ENCODE assay signal across 1 cellular context in the genomic region with DNA sequence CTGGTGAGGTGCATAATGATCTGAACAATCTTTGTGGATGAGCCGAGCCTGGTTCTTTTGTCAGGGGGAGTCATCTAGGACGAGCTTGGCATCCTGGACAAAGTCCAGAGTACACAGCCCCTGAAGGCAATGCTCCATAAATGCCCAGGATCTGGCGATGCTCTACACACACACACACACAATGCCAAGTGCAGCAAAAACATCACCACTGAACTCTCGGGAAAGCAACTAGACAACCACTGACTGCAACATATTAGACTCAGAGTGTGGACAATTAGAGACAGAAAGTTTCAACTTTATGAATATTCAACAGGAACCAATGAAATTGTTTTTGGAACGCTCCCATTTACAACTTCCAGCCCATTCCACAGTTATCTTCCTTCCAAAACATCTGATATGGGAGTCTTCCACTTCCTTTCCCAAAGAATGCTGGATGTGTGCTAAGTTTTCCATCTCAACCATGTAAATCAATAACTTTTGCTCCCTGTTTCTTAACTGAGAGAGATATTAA.
A peak's percentile ranks its signal among the peaks of the same experiment; 100 is the strongest.
TF ChIP-seq lines count a peak whose summit lies in the region.

No MANE protein-coding gene starts in this region.

TF ChIP-seq in HepG2, 621 proteins besides CTCF, POLR2A, EP300 and RAD21 (continued from another document):
- TF ChIP-seq, protein P1, sequence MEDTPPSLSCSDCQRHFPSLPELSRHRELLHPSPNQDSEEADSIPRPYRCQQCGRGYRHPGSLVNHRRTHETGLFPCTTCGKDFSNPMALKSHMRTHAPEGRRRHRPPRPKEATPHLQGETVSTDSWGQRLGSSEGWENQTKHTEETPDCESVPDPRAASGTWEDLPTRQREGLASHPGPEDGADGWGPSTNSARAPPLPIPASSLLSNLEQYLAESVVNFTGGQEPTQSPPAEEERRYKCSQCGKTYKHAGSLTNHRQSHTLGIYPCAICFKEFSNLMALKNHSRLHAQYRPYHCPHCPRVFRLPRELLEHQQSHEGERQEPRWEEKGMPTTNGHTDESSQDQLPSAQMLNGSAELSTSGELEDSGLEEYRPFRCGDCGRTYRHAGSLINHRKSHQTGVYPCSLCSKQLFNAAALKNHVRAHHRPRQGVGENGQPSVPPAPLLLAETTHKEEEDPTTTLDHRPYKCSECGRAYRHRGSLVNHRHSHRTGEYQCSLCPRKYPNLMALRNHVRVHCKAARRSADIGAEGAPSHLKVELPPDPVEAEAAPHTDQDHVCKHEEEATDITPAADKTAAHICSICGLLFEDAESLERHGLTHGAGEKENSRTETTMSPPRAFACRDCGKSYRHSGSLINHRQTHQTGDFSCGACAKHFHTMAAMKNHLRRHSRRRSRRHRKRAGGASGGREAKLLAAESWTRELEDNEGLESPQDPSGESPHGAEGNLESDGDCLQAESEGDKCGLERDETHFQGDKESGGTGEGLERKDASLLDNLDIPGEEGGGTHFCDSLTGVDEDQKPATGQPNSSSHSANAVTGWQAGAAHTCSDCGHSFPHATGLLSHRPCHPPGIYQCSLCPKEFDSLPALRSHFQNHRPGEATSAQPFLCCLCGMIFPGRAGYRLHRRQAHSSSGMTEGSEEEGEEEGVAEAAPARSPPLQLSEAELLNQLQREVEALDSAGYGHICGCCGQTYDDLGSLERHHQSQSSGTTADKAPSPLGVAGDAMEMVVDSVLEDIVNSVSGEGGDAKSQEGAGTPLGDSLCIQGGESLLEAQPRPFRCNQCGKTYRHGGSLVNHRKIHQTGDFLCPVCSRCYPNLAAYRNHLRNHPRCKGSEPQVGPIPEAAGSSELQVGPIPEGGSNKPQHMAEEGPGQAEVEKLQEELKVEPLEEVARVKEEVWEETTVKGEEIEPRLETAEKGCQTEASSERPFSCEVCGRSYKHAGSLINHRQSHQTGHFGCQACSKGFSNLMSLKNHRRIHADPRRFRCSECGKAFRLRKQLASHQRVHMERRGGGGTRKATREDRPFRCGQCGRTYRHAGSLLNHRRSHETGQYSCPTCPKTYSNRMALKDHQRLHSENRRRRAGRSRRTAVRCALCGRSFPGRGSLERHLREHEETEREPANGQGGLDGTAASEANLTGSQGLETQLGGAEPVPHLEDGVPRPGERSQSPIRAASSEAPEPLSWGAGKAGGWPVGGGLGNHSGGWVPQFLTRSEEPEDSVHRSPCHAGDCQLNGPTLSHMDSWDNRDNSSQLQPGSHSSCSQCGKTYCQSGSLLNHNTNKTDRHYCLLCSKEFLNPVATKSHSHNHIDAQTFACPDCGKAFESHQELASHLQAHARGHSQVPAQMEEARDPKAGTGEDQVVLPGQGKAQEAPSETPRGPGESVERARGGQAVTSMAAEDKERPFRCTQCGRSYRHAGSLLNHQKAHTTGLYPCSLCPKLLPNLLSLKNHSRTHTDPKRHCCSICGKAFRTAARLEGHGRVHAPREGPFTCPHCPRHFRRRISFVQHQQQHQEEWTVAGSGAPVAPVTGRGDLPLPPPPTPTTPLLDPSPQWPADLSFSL (CRISPR knock-in tag; IDR thresholded peaks at IDR 0.05) = peak; percentile 52; the same call in 1 of the 2 replicates
- 0 out of 2 replicates have a peak, but pooled peaks have one; percentile 46 for TF ChIP-seq ONECUT2 (CRISPR knock-in tag; IDR thresholded peaks at IDR 0.05)
- TF ChIP-seq POGZ (CRISPR knock-in tag; IDR thresholded peaks at IDR 0.05) = peak; percentile 60; the same call in 1 of the 2 replicates
- TF ChIP-seq SOX6 (IDR thresholded peaks at IDR 0.05) = no peak
- TF ChIP-seq SOX6 (CRISPR knock-in tag; IDR thresholded peaks at IDR 0.05) = peak; percentile 22; the same call in 1 of the 2 replicates
- no peak for TF ChIP-seq FOXM1 (CRISPR knock-in tag; IDR thresholded peaks at IDR 0.05)
- 0 out of 2 replicates have a peak, but pooled peaks have one; percentile 23 for TF ChIP-seq ZNF292 (CRISPR knock-in tag; IDR thresholded peaks at IDR 0.05; ENCODE audit: borderline replicate concordance, low read depth)
- TF ChIP-seq, protein P2, sequence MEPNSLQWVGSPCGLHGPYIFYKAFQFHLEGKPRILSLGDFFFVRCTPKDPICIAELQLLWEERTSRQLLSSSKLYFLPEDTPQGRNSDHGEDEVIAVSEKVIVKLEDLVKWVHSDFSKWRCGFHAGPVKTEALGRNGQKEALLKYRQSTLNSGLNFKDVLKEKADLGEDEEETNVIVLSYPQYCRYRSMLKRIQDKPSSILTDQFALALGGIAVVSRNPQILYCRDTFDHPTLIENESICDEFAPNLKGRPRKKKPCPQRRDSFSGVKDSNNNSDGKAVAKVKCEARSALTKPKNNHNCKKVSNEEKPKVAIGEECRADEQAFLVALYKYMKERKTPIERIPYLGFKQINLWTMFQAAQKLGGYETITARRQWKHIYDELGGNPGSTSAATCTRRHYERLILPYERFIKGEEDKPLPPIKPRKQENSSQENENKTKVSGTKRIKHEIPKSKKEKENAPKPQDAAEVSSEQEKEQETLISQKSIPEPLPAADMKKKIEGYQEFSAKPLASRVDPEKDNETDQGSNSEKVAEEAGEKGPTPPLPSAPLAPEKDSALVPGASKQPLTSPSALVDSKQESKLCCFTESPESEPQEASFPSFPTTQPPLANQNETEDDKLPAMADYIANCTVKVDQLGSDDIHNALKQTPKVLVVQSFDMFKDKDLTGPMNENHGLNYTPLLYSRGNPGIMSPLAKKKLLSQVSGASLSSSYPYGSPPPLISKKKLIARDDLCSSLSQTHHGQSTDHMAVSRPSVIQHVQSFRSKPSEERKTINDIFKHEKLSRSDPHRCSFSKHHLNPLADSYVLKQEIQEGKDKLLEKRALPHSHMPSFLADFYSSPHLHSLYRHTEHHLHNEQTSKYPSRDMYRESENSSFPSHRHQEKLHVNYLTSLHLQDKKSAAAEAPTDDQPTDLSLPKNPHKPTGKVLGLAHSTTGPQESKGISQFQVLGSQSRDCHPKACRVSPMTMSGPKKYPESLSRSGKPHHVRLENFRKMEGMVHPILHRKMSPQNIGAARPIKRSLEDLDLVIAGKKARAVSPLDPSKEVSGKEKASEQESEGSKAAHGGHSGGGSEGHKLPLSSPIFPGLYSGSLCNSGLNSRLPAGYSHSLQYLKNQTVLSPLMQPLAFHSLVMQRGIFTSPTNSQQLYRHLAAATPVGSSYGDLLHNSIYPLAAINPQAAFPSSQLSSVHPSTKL (CRISPR knock-in tag; IDR thresholded peaks at IDR 0.05) = peak; percentile 43
- TF ChIP-seq FOXA3 (CRISPR knock-in tag; IDR thresholded peaks at IDR 0.05) = peak; percentile 20; the same call in 1 of the 2 replicates
- peak; percentile 45 for TF ChIP-seq SALL1 (CRISPR knock-in tag; IDR thresholded peaks at IDR 0.05)
- no peak for TF ChIP-seq FOXA1 (IDR thresholded peaks at IDR 0.05)
- 0 out of 2 replicates have a peak, but pooled peaks have one; percentile 20 for TF ChIP-seq FOXA1 (CRISPR knock-in tag; IDR thresholded peaks at IDR 0.05)
- no peak for TF ChIP-seq RFXAP (CRISPR knock-in tag; IDR thresholded peaks at IDR 0.05; ENCODE audit: borderline replicate concordance)
- peak; percentile 31; the same call in 1 of the 2 replicates for TF ChIP-seq NCOR1 (IDR thresholded peaks at IDR 0.05; ENCODE audit: borderline replicate concordance, low read length)
- peak; percentile 32 for TF ChIP-seq ASH2L (IDR thresholded peaks at IDR 0.05; ENCODE audit: insufficient read length, low read depth, low read length)
- TF ChIP-seq HNF4A (CRISPR knock-in tag; IDR thresholded peaks at IDR 0.05) = peak; percentile 79
- no peak for TF ChIP-seq PAWR (CRISPR knock-in tag; IDR thresholded peaks at IDR 0.05; ENCODE audit: borderline replicate concordance)
- TF ChIP-seq ZMYM4 (CRISPR knock-in tag; IDR thresholded peaks at IDR 0.05) = peak; percentile 34; the same call in 1 of the 2 replicates
- 0 out of 2 replicates have a peak, but pooled peaks have one; percentile 53 for TF ChIP-seq SSRP1 (CRISPR knock-in tag; IDR thresholded peaks at IDR 0.05)
- TF ChIP-seq HNF4G (IDR thresholded peaks at IDR 0.05; ENCODE audit: borderline replicate concordance, low read depth, low read length) = peak; percentile 68
- TF ChIP-seq HNF4G (CRISPR knock-in tag; IDR thresholded peaks at IDR 0.05; ENCODE audit: borderline replicate concordance, low read depth) = no peak
- TF ChIP-seq ELF4 (CRISPR knock-in tag; IDR thresholded peaks at IDR 0.05; ENCODE audit: borderline replicate concordance) = no peak
